25 cellular contexts compared by ENCODE assay signal in genomic region chr7:3650844-3651243, GRCh38.
DNase-seq lines count a peak whose midpoint lies in the region; ATAC-seq, FAIRE-seq and TF ChIP-seq lines count a peak whose summit lies in the region.
"Had no signal": no experiment of that assay in that cellular context is flagged by ENCODE, and none has a peak within 500 bp of the region (broad histone marks: within the 10 kb centered on the region; RNA-seq: fewer than 3 reads in every experiment).

No MANE protein-coding gene starts in this region.

- no peak overlapping the region for H3K23ac ChIP-seq in mesenchymal stem cell (ENCODE audit: low read length in 2 of 2)

- no peaks in the 10 kb centered on the region for H3K9me3 ChIP-seq in mesenchymal stem cell (ENCODE audit: control insufficient read depth, low read length)

- ATAC-seq in HG03139 (IDR thresholded peaks at IDR 0.05; ENCODE audit: unreplicated experiment), result no peak
- ATAC-seq: K562, Right ventricle myocardium inferior had no signal

- no peak overlapping the region for H2AFZ ChIP-seq in mesenchymal stem cell (ENCODE audit: low read depth, low read length)

- no peak overlapping the region for H2BK120ac ChIP-seq in mesenchymal stem cell (ENCODE audit: low read depth, low read length)

- no peak overlapping the region for H2AK5ac ChIP-seq in mesenchymal stem cell (ENCODE audit: low read length, severe bottlenecking)

- no peak overlapping the region for H3K14ac ChIP-seq in mesenchymal stem cell (ENCODE audit: low read length in 2 of 2)

- no peaks in the 10 kb centered on the region for H3K27me3 ChIP-seq in mesenchymal stem cell (ENCODE audit: control insufficient read depth in 1 of 2, insufficient read depth in 1 of 2, low read length in 2 of 2)

- H3K4me3 ChIP-seq in choroid plexus epithelial cell (ENCODE audit: low read depth, low read length) (no peak overlapping the region), mesenchymal stem cell (ENCODE audit: insufficient read depth in 1 of 2, low read depth in 1 of 2, low read length in 2 of 2) (no peak overlapping the region)
- H3K4me3 ChIP-seq: K562, SK-N-MC had no signal

- DNase-seq in HCEC 1CT, result peak; percentile 20
- DNase-seq in NCI-H226, result peak; percentile 21
- peak; percentile 6 for DNase-seq in choroid plexus epithelial cell (ENCODE audit: low read depth)
- DNase-seq in mesenchymal stem cell, result peak; percentile 66
- DNase-seq in cerebellar cortex (ENCODE audit: low spot score), result no peak
- no peak for DNase-seq in HTR-8/SVneo (ENCODE audit: insufficient read length, low spot score)
- DNase-seq in posterior vena cava (ENCODE audit: low spot score), result no peak
- DNase-seq: Calu3; CD8-positive, alpha-beta memory T cell; DMS153; GOT3; NCI-H1105; NCI-H146; NCI-H2081 treated with DMSO at 0.1 percent for 48 hours; NCI-H446 treated with DMSO at 0.1 percent for 48 hours; NCI-H526 treated with DMSO at 0.1 percent for 48 hours; OCI-M1 had no signal

- WGBS in mesenchymal stem cell, result no CpG with 5 or more reads among the region's 2 CpGs

- no peak overlapping the region for H4K91ac ChIP-seq in mesenchymal stem cell (ENCODE audit: low read length)

- no peak overlapping the region for H4K8ac ChIP-seq in mesenchymal stem cell (ENCODE audit: low read length)

- H3K36me3 ChIP-seq in mesenchymal stem cell (ENCODE audit: control insufficient read depth in 1 of 2, insufficient read depth in 2 of 2, low read depth in 1 of 2, low read length in 2 of 2), result peaks cover 0 to 3% of the 10 kb centered on the region in 2 experiments

- H3K4me2 ChIP-seq in mesenchymal stem cell (ENCODE audit: low read length, poor library complexity, severe bottlenecking), result no peak overlapping the region

- H3K18ac ChIP-seq in mesenchymal stem cell (ENCODE audit: low read depth in 1 of 2, low read length in 2 of 2), result no peak overlapping the region

- no peak overlapping the region for H2BK12ac ChIP-seq in mesenchymal stem cell (ENCODE audit: low read length in 2 of 2)

- no peak overlapping the region for H3K9ac ChIP-seq in mesenchymal stem cell (ENCODE audit: low read length)

- no peak overlapping the region for H2BK5ac ChIP-seq in mesenchymal stem cell (ENCODE audit: low read depth, low read length, poor library complexity, severe bottlenecking)

- H3K4ac ChIP-seq in mesenchymal stem cell (ENCODE audit: low read depth in 1 of 2, low read length in 2 of 2), result no peak overlapping the region

- no peak for TF ChIP-seq CTCF in choroid plexus epithelial cell (conservative IDR thresholded peaks at IDR 0.05; ENCODE audit: low read depth, low read length)

- FAIRE-seq in HTR-8/SVneo (lab: Jason Lieb, UNC), result no peak
- FAIRE-seq: A204.1, G401.6, GM12892, K562 had no signal

- no peak overlapping the region for H2BK15ac ChIP-seq in mesenchymal stem cell (ENCODE audit: low read depth, poor library complexity, severe bottlenecking)

- H3K27ac ChIP-seq in mesenchymal stem cell (ENCODE audit: low read length, poor library complexity, severe bottlenecking), result no peak overlapping the region
- H3K27ac ChIP-seq: C4-2B, SK-N-MC had no signal

- intact Hi-C loops in posterior vena cava (cut with DNase I), result no loop called here

- H3K4me1 ChIP-seq in mesenchymal stem cell (ENCODE audit: control insufficient read depth, insufficient read depth, low read depth, low read length), result peaks cover 2% of the 10 kb centered on the region

- H3K79me1 ChIP-seq in mesenchymal stem cell (replicated peaks; ENCODE audit: low read length, poor library complexity, severe bottlenecking), result no peaks in the 10 kb centered on the region

Comparison
In these comparisons a context has a peak if more than half of its experiments do, and no peak if none do; other contexts are left out.
1. DNase-seq: peak in HCEC 1CT (single experiment), NCI-H226 (single experiment), choroid plexus epithelial cell (single experiment) and mesenchymal stem cell (single experiment); none in cerebellar cortex (single experiment), HTR-8/SVneo (single experiment) and posterior vena cava (single experiment).